Comparison of ENCODE assay signal across 16 cellular contexts in genomic region chr18:67410075-67410474, GRCh38.
"Had no signal": no experiment of that assay in that cellular context is flagged by ENCODE, and none has a peak within 500 bp of the region (broad histone marks: within the 10 kb centered on the region; RNA-seq: fewer than 3 reads in every experiment).

No MANE protein-coding gene starts in this region.

- H3K36me3 ChIP-seq: breast epithelium, sigmoid colon had no signal

- H3K4me3 ChIP-seq: breast epithelium, sigmoid colon had no signal

- H3K27me3 ChIP-seq: breast epithelium, sigmoid colon had no signal

- H3K4me3 Mint-ChIP-seq: activated CD4-positive, alpha-beta T cell treated with anti-CD3 and anti-CD28 coated beads, Interleukin-2, amount 10 ng/mL, durations not matched to agents 7 days and 5 days; activated CD8-positive, alpha-beta T cell treated with anti-CD3 and anti-CD28 coated beads, Interleukin-2, amount 10 ng/mL, durations not matched to agents 7 days and 5 days; activated T-cell treated with anti-CD3 and anti-CD28 coated beads, Interleukin-2, amount 50 U/mL, for 24 hours; natural killer cell had no signal

- H3K4me1 Mint-ChIP-seq: activated CD4-positive, alpha-beta T cell treated with anti-CD3 and anti-CD28 coated beads, Interleukin-2, amount 10 ng/mL, durations not matched to agents 7 days and 5 days; natural killer cell had no signal

- H3K27ac ChIP-seq: breast epithelium, sigmoid colon had no signal

- H3K4me1 ChIP-seq: breast epithelium had no signal

- H3K9me3 ChIP-seq: breast epithelium, sigmoid colon had no signal

- DNase-seq: activated CD4-positive, alpha-beta T cell treated with anti-CD3 and anti-CD28 coated beads, Interleukin-2, amount 10 ng/mL, durations not matched to agents 7 days and 5 days; activated CD8-positive, alpha-beta T cell treated with anti-CD3 and anti-CD28 coated beads, Interleukin-2, amount 10 ng/mL, durations not matched to agents 7 days and 5 days; activated naive CD4-positive, alpha-beta T cell treated with Interleukin-2 at 50 U/mL for 16 hours; activated T-cell treated with anti-CD3 and anti-CD28 coated beads, Interleukin-2, amount 50 U/mL, for 24 hours; anterior cingulate cortex; effector CD4-positive, alpha-beta T cell; mesendoderm; natural killer cell; sigmoid colon; stimulated activated CD4-positive, alpha-beta T cell treated with anti-CD3 and anti-CD28 coated beads, Interleukin-1b, Interleukin-23, amount 100 ng/mL, for 48 hours; stimulated activated CD8-positive, alpha-beta memory T cell treated with anti-CD3 and anti-CD28 coated beads, Interleukin-4, amount 100 ng/mL, for 48 hours; stimulated activated naive CD4-positive, alpha-beta T cell; T-helper 1 cell; T-helper 9 cell had no signal

- H3K36me3 Mint-ChIP-seq: natural killer cell had no signal

- H3K9me3 Mint-ChIP-seq: activated CD4-positive, alpha-beta T cell treated with anti-CD3 and anti-CD28 coated beads, Interleukin-2, amount 10 ng/mL, durations not matched to agents 7 days and 5 days; activated T-cell treated with anti-CD3 and anti-CD28 coated beads, Interleukin-2, amount 50 U/mL, for 24 hours; activated T-helper 2 cell treated with anti-CD3 and anti-CD28 coated beads, Interferon-gamma antibody, Interleukin-2, Interleukin-4, amounts not matched to agents 10 μg/mL and 5 μg/mL and 100 μg/mL, durations not matched to agents 14 hours and 24 hours and 36 hours had no signal

- H3K27ac Mint-ChIP-seq: activated CD4-positive, alpha-beta T cell treated with anti-CD3 and anti-CD28 coated beads, Interleukin-2, amount 10 ng/mL, durations not matched to agents 7 days and 5 days; activated CD8-positive, alpha-beta T cell treated with anti-CD3 and anti-CD28 coated beads, Interleukin-2, amount 10 ng/mL, durations not matched to agents 7 days and 5 days; activated T-cell treated with anti-CD3 and anti-CD28 coated beads, Interleukin-2, amount 50 U/mL, for 24 hours; activated T-helper 2 cell treated with anti-CD3 and anti-CD28 coated beads, Interferon-gamma antibody, Interleukin-2, Interleukin-4, amounts not matched to agents 10 μg/mL and 5 μg/mL and 100 μg/mL, durations not matched to agents 14 hours and 24 hours and 36 hours; natural killer cell had no signal

- H3K27me3 Mint-ChIP-seq: activated T-cell treated with anti-CD3 and anti-CD28 coated beads, Interleukin-2, amount 50 U/mL, for 24 hours had no signal
